ENCODE assay signal across 31 cellular contexts in the genomic region with DNA sequence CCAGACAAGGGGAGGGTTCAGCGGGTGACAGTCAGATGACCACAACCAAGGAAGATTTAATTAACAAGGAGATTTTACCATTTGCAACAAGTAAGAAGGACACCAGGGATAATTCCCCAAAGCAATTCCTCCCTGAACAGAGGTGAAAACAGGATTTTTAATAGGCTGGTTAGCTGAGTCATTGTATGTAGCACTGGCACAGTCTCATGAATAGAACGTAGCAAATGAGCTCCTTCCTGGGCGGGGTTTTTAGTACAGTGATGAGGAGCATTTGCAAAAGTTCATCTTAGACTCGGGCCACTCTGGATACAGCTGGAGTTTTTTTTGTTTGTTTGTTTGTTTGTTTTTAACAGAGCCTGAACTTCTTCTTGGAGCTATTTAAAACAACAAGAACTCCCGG. TPM values are rescaled to one million over a fixed set of nuclear protein-coding genes. Genes with fewer than 3 reads are reported as not detected.
DNase-seq lines count a peak whose midpoint lies in the region; TF ChIP-seq lines count a peak whose summit lies in the region.
"Had no signal": no experiment of that assay in that cellular context is flagged by ENCODE, and none has a peak within 500 bp of the region (broad histone marks: within the 10 kb centered on the region; RNA-seq: fewer than 3 reads in every experiment).

No MANE protein-coding gene starts in this region.

- no peaks in the 10 kb centered on the region for H3K27me3 ChIP-seq in SK-N-SH (ENCODE audit: insufficient read depth)
- H3K27me3 ChIP-seq in mucosa of rectum (ENCODE audit: control insufficient read depth in 2 of 2, insufficient read depth in 2 of 2, low read length in 2 of 2), result no peaks in the 10 kb centered on the region
- no peaks in the 10 kb centered on the region for H3K27me3 ChIP-seq in neural progenitor cell
- H3K27me3 ChIP-seq: gastroesophageal sphincter, hepatocyte, neutrophil, sigmoid colon, upper lobe of left lung had no signal

- H3K27me3 Mint-ChIP-seq in neural progenitor cell (ENCODE audit: insufficient read depth, low read depth), result no peaks in the 10 kb centered on the region
- H3K27me3 Mint-ChIP-seq: memory B cell; stimulated activated memory B cell treated with anti-CD40 and anti-IgM and Interleukin-4, amounts not matched to agents 10 μg/mL and 1 μg/mL and 100 μg/mL, for 72 hours had no signal

- no peaks in the 10 kb centered on the region for H3K9me2 ChIP-seq in SK-N-SH

- no peak overlapping the region for H3K27ac Mint-ChIP-seq in neural progenitor cell
- H3K27ac Mint-ChIP-seq: activated CD4-positive, alpha-beta T cell treated with anti-CD3 and anti-CD28 coated beads for 36 hours; memory B cell; progenitor cell of endocrine pancreas; stimulated activated memory B cell treated with anti-CD40 and anti-IgM and Interleukin-4, amounts not matched to agents 10 μg/mL and 1 μg/mL and 100 μg/mL, for 72 hours had no signal

- H2AFZ ChIP-seq in SK-N-SH (ENCODE audit: low read depth) (peak overlapping the region; percentile 7; the same call in 1 of the 2 replicates), neural progenitor cell (replicated peaks) (no peak overlapping the region)
- H2AFZ ChIP-seq: hepatocyte had no signal

- H3K4me3 Mint-ChIP-seq in neural progenitor cell, result no peak overlapping the region
- H3K4me3 Mint-ChIP-seq: activated CD4-positive, alpha-beta T cell treated with anti-CD3 and anti-CD28 coated beads for 36 hours; central memory CD8-positive, alpha-beta T cell; memory B cell; stimulated activated memory B cell treated with anti-CD40 and anti-IgM and Interleukin-4, amounts not matched to agents 10 μg/mL and 1 μg/mL and 100 μg/mL, for 72 hours had no signal

- H3K9me3 Mint-ChIP-seq in neural progenitor cell, result no peaks in the 10 kb centered on the region
- H3K9me3 Mint-ChIP-seq: central memory CD8-positive, alpha-beta T cell; memory B cell; stimulated activated memory B cell treated with anti-CD40 and anti-IgM and Interleukin-4, amounts not matched to agents 10 μg/mL and 1 μg/mL and 100 μg/mL, for 72 hours had no signal

- H3K9ac ChIP-seq in SK-N-SH (no peak overlapping the region), mucosa of rectum (ENCODE audit: low read depth in 1 of 2, low read length in 2 of 2) (no peak overlapping the region), neural progenitor cell (no peak overlapping the region)
- H3K9ac ChIP-seq: KMS-11 had no signal

- no peaks in the 10 kb centered on the region for H3K36me3 Mint-ChIP-seq in neural progenitor cell
- H3K36me3 Mint-ChIP-seq: memory B cell; stimulated activated memory B cell treated with anti-CD40 and anti-IgM and Interleukin-4, amounts not matched to agents 10 μg/mL and 1 μg/mL and 100 μg/mL, for 72 hours had no signal

- in situ Hi-C loops in G401 (cut with HindIII; ENCODE audit: low sequenced_read_pairs), result no loop called here

- no peaks in the 10 kb centered on the region for H3K4me1 ChIP-seq in SK-N-SH (ENCODE audit: control insufficient read depth in 1 of 2, insufficient read depth in 2 of 2, low read depth in 1 of 2, low read length in 1 of 2)
- H3K4me1 ChIP-seq in mucosa of rectum (ENCODE audit: control insufficient read depth in 2 of 2, insufficient read depth in 2 of 2, low read length in 2 of 2), result peaks cover 5 to 12% of the 10 kb centered on the region in 2 donors
- no peaks in the 10 kb centered on the region for H3K4me1 ChIP-seq in neural progenitor cell
- H3K4me1 ChIP-seq: gastroesophageal sphincter, sigmoid colon, upper lobe of left lung had no signal

- POLR2A ChIA-PET in SK-N-SH (lab: Yijun Ruan, JAX), result no interaction called here

- H3K79me2 ChIP-seq in SK-N-SH (ENCODE audit: insufficient read depth) (no peaks in the 10 kb centered on the region), neural progenitor cell (ENCODE audit: low read depth) (no peaks in the 10 kb centered on the region)
- H3K79me2 ChIP-seq: hepatocyte had no signal

- H3K4me3 ChIP-seq in SK-N-SH (ENCODE audit: low read depth in 2 of 2, low read length in 1 of 2), result no peak overlapping the region
- H3K4me3 ChIP-seq in mucosa of rectum (ENCODE audit: low read length in 2 of 2), result no peak overlapping the region
- no peak overlapping the region for H3K4me3 ChIP-seq in neural progenitor cell
- H3K4me3 ChIP-seq: gastroesophageal sphincter, hepatocyte, sigmoid colon, SK-N-MC, upper lobe of left lung had no signal

- no peak for TF ChIP-seq RAD21 in SK-N-SH (IDR thresholded peaks at IDR 0.05; ENCODE audit: low read length)

- no peaks in the 10 kb centered on the region for H3K4me1 Mint-ChIP-seq in neural progenitor cell
- H3K4me1 Mint-ChIP-seq: activated CD4-positive, alpha-beta T cell treated with anti-CD3 and anti-CD28 coated beads for 36 hours; central memory CD8-positive, alpha-beta T cell; memory B cell; stimulated activated memory B cell treated with anti-CD40 and anti-IgM and Interleukin-4, amounts not matched to agents 10 μg/mL and 1 μg/mL and 100 μg/mL, for 72 hours had no signal

- H3K9me3 ChIP-seq in SK-N-SH (no peaks in the 10 kb centered on the region), mucosa of rectum (ENCODE audit: control insufficient read depth in 2 of 2, low read length in 2 of 2) (no peaks in the 10 kb centered on the region), neural progenitor cell (ENCODE audit: low read depth) (no peaks in the 10 kb centered on the region)
- H3K9me3 ChIP-seq: gastroesophageal sphincter, neutrophil, sigmoid colon, upper lobe of left lung had no signal

- H3K27ac ChIP-seq in SK-N-SH (ENCODE audit: low read depth in 2 of 2, low read length in 1 of 2) (no peak overlapping the region), mucosa of rectum (ENCODE audit: low read depth in 2 of 2, low read length in 2 of 2) (peak overlapping the region; percentile 65 to 87), neural progenitor cell (no peak overlapping the region)
- H3K27ac ChIP-seq: C4-2B, gastroesophageal sphincter, hepatocyte, KMS-11, neutrophil, sigmoid colon, SK-N-MC, upper lobe of left lung had no signal

- 4% methylated on average over 5 of the region's 5 CpGs for WGBS in SK-N-SH (ENCODE audit: low lambda C conversion rate)

- CTCF ChIA-PET in SK-N-SH (lab: Yijun Ruan, JAX), result interaction anchor here (1.3 kb wide), 1 partner anchor 65 kb away, joined by 3 read pairs; no protein-coding TSS in a partner anchor

- H4K20me1 ChIP-seq in SK-N-SH (ENCODE audit: insufficient read depth) (no peaks in the 10 kb centered on the region), neural progenitor cell (ENCODE audit: low read depth) (no peaks in the 10 kb centered on the region)

- TF ChIP-seq EP300 in SK-N-SH (IDR thresholded peaks at IDR 0.05; ENCODE audit: borderline replicate concordance in 1 of 2, low read depth in 1 of 2, low read length in 1 of 2), result no peak

- H3K4me2 ChIP-seq in SK-N-SH, result peak overlapping the region; percentile 7; the same call in 1 of the 2 replicates
- no peak overlapping the region for H3K4me2 ChIP-seq in neural progenitor cell
- H3K4me2 ChIP-seq: hepatocyte, KMS-11 had no signal

- TF ChIP-seq CTCF in SK-N-SH (IDR thresholded peaks at IDR 0.05), result no peak
- no peak for TF ChIP-seq CTCF in neural progenitor cell (IDR thresholded peaks at IDR 0.05)

- DNase-seq in Daoy (ENCODE audit: low read depth), result peak; percentile 39
- peak; percentile 1 for DNase-seq in LHCN-M2 (ENCODE audit: low read depth)
- no peak for DNase-seq in SK-N-SH
- no peak for DNase-seq in G401 (ENCODE audit: low spot score)
- no peak for DNase-seq in COLO829 (ENCODE audit: low spot score)
- DNase-seq in neural progenitor cell (ENCODE audit: low spot score), result no peak
- DNase-seq: activated CD4-positive, alpha-beta T cell treated with anti-CD3 and anti-CD28 coated beads for 36 hours; activated gamma-delta T cell; activated T-cell treated with anti-CD3 and anti-CD28 coated beads for 4 hours; HCEC 1CT; left cardiac atrium; NCI-H2171 treated with DMSO at 0.1 percent for 48 hours; NCI-H524 treated with DMSO at 0.1 percent for 48 hours; sigmoid colon; stimulated activated CD4-positive, alpha-beta T cell treated with anti-CD3 and anti-CD28 coated beads, Interleukin-4, amount 100 ng/mL, for 4 hours; substantia nigra; T-helper 2 cell; upper lobe of left lung had no signal

- H3F3A ChIP-seq in SK-N-SH (replicated peaks; ENCODE audit: insufficient read depth) (no peaks in the 10 kb centered on the region), neural progenitor cell (ENCODE audit: low read depth) (no peaks in the 10 kb centered on the region)

- no peaks in the 10 kb centered on the region for H3K36me3 ChIP-seq in SK-N-SH (replicated peaks in 1 of 2; ENCODE audit: control insufficient read depth in 1 of 2, insufficient read depth in 2 of 2, low read length in 1 of 2)
- no peaks in the 10 kb centered on the region for H3K36me3 ChIP-seq in mucosa of rectum (ENCODE audit: control insufficient read depth in 2 of 2, insufficient read depth in 2 of 2, low read length in 2 of 2)
- H3K36me3 ChIP-seq in neural progenitor cell, result no peaks in the 10 kb centered on the region
- H3K36me3 ChIP-seq: gastroesophageal sphincter, neutrophil, sigmoid colon, upper lobe of left lung had no signal

TF ChIP-seq in SK-N-SH, 30 proteins besides CTCF, POLR2A, EP300 and RAD21:
- TF ChIP-seq TEAD4 (IDR thresholded peaks at IDR 0.05; ENCODE audit: borderline replicate concordance, insufficient read depth) (no peak), EZH2phosphoT487 (IDR thresholded peaks at IDR 0.05; ENCODE audit: borderline replicate concordance, low read depth) (no peak), GATA2 (CRISPR knock-in tag; IDR thresholded peaks at IDR 0.05) (no peak), ELF1 (IDR thresholded peaks at IDR 0.05) (no peak), FOXJ3 (CRISPR knock-in tag; IDR thresholded peaks at IDR 0.05) (no peak), SMC3 (IDR thresholded peaks at IDR 0.05; ENCODE audit: low read depth, low read length) (no peak)

RNA-seq across cellular contexts. Expression of a gene that starts 39.0 kb away (rescaled TPM):
- total RNA-seq in Daoy (2014; rRNA removed; shearing (Covaris generic)), result 0.86 TPM in 1 of 2 replicates, not detected in the other
- total RNA-seq in LHCN-M2 (2014; rRNA removed) (not detected in 2 replicates), neural progenitor cell (ENCODE audit: low replicate concordance) (0.68 and 0.84 TPM in 2 replicates)
- polyA plus RNA-seq in LHCN-M2 (2012), result not detected
- polyA plus RNA-seq in SK-N-SH (2012; rRNA removed), result not detected in 2 replicates
- polyA plus RNA-seq in SK-N-SH (2012; cell fraction: cytosol; rRNA removed), result not detected in 2 replicates
- 0.24 TPM in 1 of 2 replicates, not detected in the other for polyA plus RNA-seq in SK-N-SH (2012; cell fraction: nucleus; rRNA removed)
- not detected in 2 replicates for total RNA-seq in G401 (2014; rRNA removed; shearing (Covaris generic))
- total RNA-seq: dermis microvascular lymphatic vessel endothelial cell, left cardiac atrium, myocyte, progenitor cell of endocrine pancreas had no signal
- polyA plus RNA-seq: hepatocyte had no signal

Comparison
In these comparisons a context has a peak if more than half of its experiments do, and no peak if none do; other contexts are left out.
1. DNase-seq: peak in Daoy (single experiment) and LHCN-M2 (single experiment); none in SK-N-SH (single experiment), G401 (single experiment), COLO829 (single experiment) and neural progenitor cell (single experiment).
2. H3K27ac ChIP-seq: peak in mucosa of rectum (2 of 2); none in SK-N-SH (0 of 2) and neural progenitor cell (single experiment).